19 cellular contexts compared by ENCODE assay signal in genomic region chr14:98176910-98177309, GRCh38.
DNase-seq lines count a peak whose midpoint lies in the region; ATAC-seq and TF ChIP-seq lines count a peak whose summit lies in the region.
"Had no signal": no experiment of that assay in that cellular context is flagged by ENCODE, and none has a peak within 500 bp of the region (broad histone marks: within the 10 kb centered on the region; RNA-seq: fewer than 3 reads in every experiment).

No MANE protein-coding gene starts in this region.

- H3K4me3 ChIP-seq in CD8-positive, alpha-beta T cell (ENCODE audit: low read depth, low read length) = no peak overlapping the region
- no peak overlapping the region for H3K4me3 ChIP-seq in naive thymus-derived CD4-positive, alpha-beta T cell (ENCODE audit: low read length)
- H3K4me3 ChIP-seq: GM12878 had no signal

- no peaks in the 10 kb centered on the region for H3K27me3 ChIP-seq in CD8-positive, alpha-beta T cell (ENCODE audit: insufficient read depth, low read length)
- no peaks in the 10 kb centered on the region for H3K27me3 ChIP-seq in naive thymus-derived CD4-positive, alpha-beta T cell (ENCODE audit: control insufficient read depth in 2 of 2, insufficient read depth in 2 of 2, low read length in 2 of 2)
- H3K27me3 ChIP-seq: BE2C had no signal

- H3K4me1 ChIP-seq in CD8-positive, alpha-beta T cell (ENCODE audit: insufficient read depth, low read length) = peaks cover 91% of the 10 kb centered on the region
- peaks cover 77 to 94% of the 10 kb centered on the region in 2 donors for H3K4me1 ChIP-seq in naive thymus-derived CD4-positive, alpha-beta T cell (ENCODE audit: control insufficient read depth in 2 of 2, insufficient read depth in 2 of 2, low read length in 2 of 2)
- H3K4me1 ChIP-seq: BE2C had no signal

- no peak for DNase-seq in activated CD4-positive, alpha-beta T cell treated with anti-CD3 and anti-CD28 coated beads, Interleukin-2, amount 10 ng/mL, durations not matched to agents 7 days and 5 days
- DNase-seq in activated CD4-positive, alpha-beta T cell treated with anti-CD3 and anti-CD28 coated beads for 48 hours = no peak
- DNase-seq in CD8-positive, alpha-beta T cell = no peak
- no peak for DNase-seq in activated CD8-positive, alpha-beta T cell treated with anti-CD3 and anti-CD28 coated beads, Interleukin-2, amount 10 ng/mL, durations not matched to agents 7 days and 5 days
- no peak for DNase-seq in naive thymus-derived CD4-positive, alpha-beta T cell
- DNase-seq in effector CD8-positive, alpha-beta T cell (lab: John Stamatoyannopoulos, UW) = no peak
- DNase-seq in omental fat pad (ENCODE audit: low spot score) = no peak
- DNase-seq in mesenteric fat pad (ENCODE audit: low spot score) = no peak
- DNase-seq: BE2C, Calu3, foreskin fibroblast, mammary epithelial cell, NCI-H1105 treated with DMSO at 0.1 percent for 48 hours, NCI-H2081, NCI-H774 had no signal

- POLR2A ChIA-PET in activated CD4-positive, alpha-beta T cell treated with anti-CD3 and anti-CD28 coated beads, Interleukin-2, amount 10 ng/mL, durations not matched to agents 7 days and 5 days (lab: Charles Lee) = no interaction called here
- POLR2A ChIA-PET in CD8-positive, alpha-beta T cell (lab: Charles Lee) = interaction anchor here (4.5 kb wide), 1 partner anchor 10 kb away, joined by 98 read pairs; no protein-coding TSS in a partner anchor
- POLR2A ChIA-PET in activated CD8-positive, alpha-beta T cell treated with anti-CD3 and anti-CD28 coated beads, Interleukin-2, amount 10 ng/mL, durations not matched to agents 7 days and 5 days (lab: Charles Lee) = interaction anchor here (2.5 kb wide), 1 partner anchor 11 kb away, joined by 52 read pairs; no protein-coding TSS in a partner anchor
- POLR2A ChIA-PET in naive thymus-derived CD4-positive, alpha-beta T cell (lab: Charles Lee) = interaction anchor here (2.5 to 23.4 kb wide), 3 partner anchors 11 to 36 kb away, joined by 28 to 413 read pairs (median 136); no protein-coding TSS in a partner anchor

- H3K36me3 ChIP-seq in CD8-positive, alpha-beta T cell (ENCODE audit: insufficient read depth, low read length) = no peaks in the 10 kb centered on the region
- no peaks in the 10 kb centered on the region for H3K36me3 ChIP-seq in naive thymus-derived CD4-positive, alpha-beta T cell (ENCODE audit: control insufficient read depth in 2 of 3, insufficient read depth in 3 of 3, low read length in 3 of 3)
- H3K36me3 ChIP-seq: BE2C had no signal

- H3K27me3 Mint-ChIP-seq in activated CD4-positive, alpha-beta T cell treated with anti-CD3 and anti-CD28 coated beads, Interleukin-2, amount 10 ng/mL, durations not matched to agents 7 days and 5 days = no peaks in the 10 kb centered on the region
- H3K27me3 Mint-ChIP-seq in CD8-positive, alpha-beta T cell (ENCODE audit: low read depth) = no peaks in the 10 kb centered on the region
- H3K27me3 Mint-ChIP-seq in activated CD8-positive, alpha-beta T cell treated with anti-CD3 and anti-CD28 coated beads, Interleukin-2, amount 10 ng/mL, durations not matched to agents 7 days and 5 days (ENCODE audit: low read depth) = no peaks in the 10 kb centered on the region
- no peaks in the 10 kb centered on the region for H3K27me3 Mint-ChIP-seq in naive thymus-derived CD4-positive, alpha-beta T cell

- no peak for TF ChIP-seq CTCF in CD8-positive, alpha-beta T cell (IDR thresholded peaks at IDR 0.05)
- no peak for TF ChIP-seq CTCF in omental fat pad (IDR thresholded peaks at IDR 0.05)

- H3K9me3 ChIP-seq in CD8-positive, alpha-beta T cell (ENCODE audit: low read length) = no peaks in the 10 kb centered on the region
- no peaks in the 10 kb centered on the region for H3K9me3 ChIP-seq in naive thymus-derived CD4-positive, alpha-beta T cell (ENCODE audit: control insufficient read depth in 2 of 3, low read length in 3 of 3)
- H3K9me3 ChIP-seq: BE2C had no signal

- H3K27ac Mint-ChIP-seq in activated CD4-positive, alpha-beta T cell treated with anti-CD3 and anti-CD28 coated beads, Interleukin-2, amount 10 ng/mL, durations not matched to agents 7 days and 5 days = peak overlapping the region; percentile 93
- peak overlapping the region; percentile 96 for H3K27ac Mint-ChIP-seq in CD8-positive, alpha-beta T cell
- H3K27ac Mint-ChIP-seq in activated CD8-positive, alpha-beta T cell treated with anti-CD3 and anti-CD28 coated beads, Interleukin-2, amount 10 ng/mL, durations not matched to agents 7 days and 5 days = peak overlapping the region; percentile 84
- peak overlapping the region; percentile 89 to 100 (median 97) for H3K27ac Mint-ChIP-seq in naive thymus-derived CD4-positive, alpha-beta T cell
- H3K27ac Mint-ChIP-seq: brain, IgD-negative memory B cell had no signal

- H3K4me1 Mint-ChIP-seq in activated CD4-positive, alpha-beta T cell treated with anti-CD3 and anti-CD28 coated beads, Interleukin-2, amount 10 ng/mL, durations not matched to agents 7 days and 5 days = peaks cover 95% of the 10 kb centered on the region
- peaks cover 95% of the 10 kb centered on the region for H3K4me1 Mint-ChIP-seq in CD8-positive, alpha-beta T cell (ENCODE audit: low read depth)
- peaks cover 88% of the 10 kb centered on the region for H3K4me1 Mint-ChIP-seq in activated CD8-positive, alpha-beta T cell treated with anti-CD3 and anti-CD28 coated beads, Interleukin-2, amount 10 ng/mL, durations not matched to agents 7 days and 5 days (ENCODE audit: low read depth)
- H3K4me1 Mint-ChIP-seq in naive thymus-derived CD4-positive, alpha-beta T cell = peaks cover 46 to 99% (median 95%) of the 10 kb centered on the region in 7 donors

- H3K27ac ChIP-seq in CD8-positive, alpha-beta T cell (ENCODE audit: low read depth, low read length) = no peak overlapping the region
- peak overlapping the region; percentile 81 for H3K27ac ChIP-seq in naive thymus-derived CD4-positive, alpha-beta T cell (ENCODE audit: low read depth, low read length)

- ATAC-seq in CD8-positive, alpha-beta T cell = no peak
- ATAC-seq in activated CD8-positive, alpha-beta T cell treated with anti-CD3 and anti-CD28 coated beads, Interleukin-2, amount 10 ng/mL, durations not matched to agents 7 days and 5 days = no peak
- ATAC-seq in naive thymus-derived CD4-positive, alpha-beta T cell = no peak
- ATAC-seq in omental fat pad (ENCODE audit: low FRiP score) = no peak
- ATAC-seq: Right ventricle myocardium inferior had no signal

- H3K4me3 Mint-ChIP-seq in activated CD4-positive, alpha-beta T cell treated with anti-CD3 and anti-CD28 coated beads, Interleukin-2, amount 10 ng/mL, durations not matched to agents 7 days and 5 days = no peak overlapping the region
- peak overlapping the region; percentile 24 for H3K4me3 Mint-ChIP-seq in CD8-positive, alpha-beta T cell
- no peak overlapping the region for H3K4me3 Mint-ChIP-seq in activated CD8-positive, alpha-beta T cell treated with anti-CD3 and anti-CD28 coated beads, Interleukin-2, amount 10 ng/mL, durations not matched to agents 7 days and 5 days
- peak overlapping the region; percentile 63 to 86 (median 80) for H3K4me3 Mint-ChIP-seq in naive thymus-derived CD4-positive, alpha-beta T cell
- H3K4me3 Mint-ChIP-seq: brain, IgD-negative memory B cell had no signal

- H3K9me3 Mint-ChIP-seq in activated CD4-positive, alpha-beta T cell treated with anti-CD3 and anti-CD28 coated beads, Interleukin-2, amount 10 ng/mL, durations not matched to agents 7 days and 5 days = peaks cover 2% of the 10 kb centered on the region
- no peaks in the 10 kb centered on the region for H3K9me3 Mint-ChIP-seq in CD8-positive, alpha-beta T cell
- H3K9me3 Mint-ChIP-seq in activated CD8-positive, alpha-beta T cell treated with anti-CD3 and anti-CD28 coated beads, Interleukin-2, amount 10 ng/mL, durations not matched to agents 7 days and 5 days (ENCODE audit: insufficient read depth) = no peaks in the 10 kb centered on the region
- H3K9me3 Mint-ChIP-seq in naive thymus-derived CD4-positive, alpha-beta T cell = no peaks in the 10 kb centered on the region

- intact Hi-C loops in CD8-positive, alpha-beta T cell (cut with DNase I, micrococcal nuclease) = no loop called here
- intact Hi-C loops in naive thymus-derived CD4-positive, alpha-beta T cell (cut with micrococcal nuclease) = loop anchor here in 1 of 2 donors (5.0 kb wide), 1 partner anchor 1015 kb away; no protein-coding TSS in a partner anchor

- peaks cover 6% of the 10 kb centered on the region for H3K36me3 Mint-ChIP-seq in activated CD4-positive, alpha-beta T cell treated with anti-CD3 and anti-CD28 coated beads, Interleukin-2, amount 10 ng/mL, durations not matched to agents 7 days and 5 days (ENCODE audit: low read depth)
- no peaks in the 10 kb centered on the region for H3K36me3 Mint-ChIP-seq in CD8-positive, alpha-beta T cell
- peaks cover 3% of the 10 kb centered on the region for H3K36me3 Mint-ChIP-seq in activated CD8-positive, alpha-beta T cell treated with anti-CD3 and anti-CD28 coated beads, Interleukin-2, amount 10 ng/mL, durations not matched to agents 7 days and 5 days (ENCODE audit: low read depth)
- H3K36me3 Mint-ChIP-seq in naive thymus-derived CD4-positive, alpha-beta T cell = peaks cover 0 to 1% (median 0%) of the 10 kb centered on the region in 5 donors
- H3K36me3 Mint-ChIP-seq: brain, IgD-negative memory B cell had no signal

- CTCF ChIA-PET in activated CD4-positive, alpha-beta T cell treated with anti-CD3 and anti-CD28 coated beads, Interleukin-2, amount 10 ng/mL, durations not matched to agents 7 days and 5 days (lab: Charles Lee) = interaction anchor here (2.4 kb wide), 1 partner anchor 8 kb away, joined by 13 read pairs; no protein-coding TSS in a partner anchor
- CTCF ChIA-PET in CD8-positive, alpha-beta T cell (lab: Charles Lee) = interaction anchor here (0.8 to 2.6 kb wide), 2 partner anchors 27 to 38 kb away, joined by 3 to 19 read pairs; no protein-coding TSS in a partner anchor
- CTCF ChIA-PET in activated CD8-positive, alpha-beta T cell treated with anti-CD3 and anti-CD28 coated beads, Interleukin-2, amount 10 ng/mL, durations not matched to agents 7 days and 5 days (lab: Charles Lee) = interaction anchor here (2.5 kb wide), 2 partner anchors 13 to 38 kb away, joined by 10 to 21 read pairs; no protein-coding TSS in a partner anchor
- CTCF ChIA-PET in naive thymus-derived CD4-positive, alpha-beta T cell (lab: Charles Lee) = interaction anchor here (1.4 to 1.9 kb wide), 2 partner anchors 7 to 12 kb away, joined by 5 to 7 read pairs; no protein-coding TSS in a partner anchor

Comparison
In these comparisons a context has a peak if more than half of its experiments do, and no peak if none do; other contexts are left out.
1. H3K4me3 Mint-ChIP-seq: peak in CD8-positive, alpha-beta T cell (single experiment) and naive thymus-derived CD4-positive, alpha-beta T cell (10 of 10); none in activated CD4-positive, alpha-beta T cell treated with anti-CD3 and anti-CD28 coated beads, Interleukin-2, amount 10 ng/mL, durations not matched to agents 7 days and 5 days (single experiment) and activated CD8-positive, alpha-beta T cell treated with anti-CD3 and anti-CD28 coated beads, Interleukin-2, amount 10 ng/mL, durations not matched to agents 7 days and 5 days (single experiment).
2. Peak in every context shown above with its lines, with median percentiles within 50 percentile points of each other: H3K27ac Mint-ChIP-seq.